Comparison of ENCODE assay signal across 11 cellular contexts in the genomic region with DNA sequence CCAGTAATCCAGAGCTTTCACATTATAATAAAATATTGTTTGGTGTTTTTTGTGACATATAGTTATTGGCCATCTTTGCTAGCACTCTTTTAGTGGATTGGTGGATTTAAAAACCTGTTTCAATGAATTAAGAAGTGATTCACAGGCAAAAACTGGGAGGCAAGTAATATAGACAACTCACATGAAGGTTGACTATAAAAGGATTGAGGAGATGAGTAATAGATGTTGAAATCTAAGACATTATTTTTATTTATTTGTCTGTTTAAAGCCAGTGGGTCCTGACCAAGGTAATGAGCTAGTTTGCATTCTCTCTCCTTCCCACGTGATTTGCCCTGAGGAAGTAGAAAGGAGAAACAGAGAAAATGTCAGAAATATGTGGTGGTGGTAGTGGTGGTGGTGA.
"Had no signal": no experiment of that assay in that cellular context is flagged by ENCODE, and none has a peak within 500 bp of the region (broad histone marks: within the 10 kb centered on the region; RNA-seq: fewer than 3 reads in every experiment).

No MANE protein-coding gene starts in this region.

- H3K4me1 Mint-ChIP-seq: activated naive CD8-positive, alpha-beta T cell treated with anti-CD3 and anti-CD28 coated beads, Interleukin-2, amount 50 U/mL, for 24 hours; nephron; stimulated activated memory B cell treated with anti-CD40 and anti-IgM and Interleukin-4, amounts not matched to agents 10 μg/mL and 1 μg/mL and 100 μg/mL, for 72 hours had no signal

- H3K4me3 Mint-ChIP-seq: activated naive CD8-positive, alpha-beta T cell treated with anti-CD3 and anti-CD28 coated beads, Interleukin-2, amount 50 U/mL, for 24 hours; activated T-helper 1 cell treated with anti-CD3 and anti-CD28 coated beads, Interleukin-12 subunit alpha, Interleukin-12 subunit beta, Interleukin-2, Interleukin-4 antibody, amounts not matched to agents 30 ng/mL and 10 ng/mL and 1 ng/mL, durations not matched to agents 14 hours and 24 hours and 36 hours; nephron; stimulated activated memory B cell treated with anti-CD40 and anti-IgM and Interleukin-4, amounts not matched to agents 10 μg/mL and 1 μg/mL and 100 μg/mL, for 72 hours had no signal

- ATAC-seq: activated naive CD8-positive, alpha-beta T cell treated with anti-CD3 and anti-CD28 coated beads, Interleukin-2, amount 50 U/mL, for 24 hours; stimulated activated memory B cell treated with anti-CD40 and anti-IgM and Interleukin-4, amounts not matched to agents 10 μg/mL and 1 μg/mL and 100 μg/mL, for 72 hours had no signal

- H3K36me3 Mint-ChIP-seq: stimulated activated memory B cell treated with anti-CD40 and anti-IgM and Interleukin-4, amounts not matched to agents 10 μg/mL and 1 μg/mL and 100 μg/mL, for 72 hours had no signal

- H3K9me3 Mint-ChIP-seq: nephron had no signal

- H3K27me3 Mint-ChIP-seq: activated naive CD8-positive, alpha-beta T cell treated with anti-CD3 and anti-CD28 coated beads, Interleukin-2, amount 50 U/mL, for 24 hours; stimulated activated memory B cell treated with anti-CD40 and anti-IgM and Interleukin-4, amounts not matched to agents 10 μg/mL and 1 μg/mL and 100 μg/mL, for 72 hours had no signal

- DNase-seq: activated CD4-positive, CD25-positive, alpha-beta regulatory T cell treated with anti-CD3 and anti-CD28 coated beads, Interleukin-2, amount 50 U/mL, for 72 hours; activated naive CD4-positive, alpha-beta T cell treated with Interleukin-2 at 50 U/mL for 16 hours; activated naive CD8-positive, alpha-beta T cell treated with anti-CD3 and anti-CD28 coated beads, Interleukin-2, amount 50 U/mL, for 24 hours; hypothalamus; nucleus accumbens; stimulated activated CD4-positive, alpha-beta T cell treated with anti-CD3 and anti-CD28 coated beads, Interleukin-2, amount 100 ng/mL, for 48 hours; T1000; thyroid gland had no signal

- H3K27ac Mint-ChIP-seq: activated naive CD8-positive, alpha-beta T cell treated with anti-CD3 and anti-CD28 coated beads, Interleukin-2, amount 50 U/mL, for 24 hours; activated T-helper 1 cell treated with anti-CD3 and anti-CD28 coated beads, Interleukin-12 subunit alpha, Interleukin-12 subunit beta, Interleukin-2, Interleukin-4 antibody, amounts not matched to agents 30 ng/mL and 10 ng/mL and 1 ng/mL, durations not matched to agents 14 hours and 24 hours and 36 hours; nephron; stimulated activated memory B cell treated with anti-CD40 and anti-IgM and Interleukin-4, amounts not matched to agents 10 μg/mL and 1 μg/mL and 100 μg/mL, for 72 hours had no signal
